8 cellular contexts compared by ENCODE assay signal in genomic region chr3:123489400-123490004, GRCh38. TPM values are rescaled to one million over a fixed set of nuclear protein-coding genes. Genes with fewer than 3 reads are reported as not detected.
DNase-seq lines count a peak whose midpoint lies in the region; ATAC-seq and TF ChIP-seq lines count a peak whose summit lies in the region.

No MANE protein-coding gene starts in this region.

- intact Hi-C loops in gastrocnemius medialis (cut with DNase I; ENCODE audit: low total_unique reads) = loop anchor here (1.0 to 2.0 kb wide), 2 partner anchors 41 to 160 kb away; partner anchors contain the start of gene ADCY5

- peaks cover 4% of the 10 kb centered on the region; the same call in 1 of the 2 replicates for H3K36me3 ChIP-seq in SJCRH30
- H3K36me3 ChIP-seq in hepatocyte (replicated peaks; ENCODE audit: insufficient read depth, low read depth) = no peaks in the 10 kb centered on the region
- peaks cover 0 to 3% of the 10 kb centered on the region in 2 donors for H3K36me3 ChIP-seq in gastrocnemius medialis

- no peak overlapping the region for H3K4me3 ChIP-seq in SJCRH30
- H3K4me3 ChIP-seq in hepatocyte = no peak overlapping the region
- no peak overlapping the region for H3K4me3 ChIP-seq in gastrocnemius medialis

- no peaks in the 10 kb centered on the region for H3K4me1 ChIP-seq in SJCRH30
- no peaks in the 10 kb centered on the region for H3K4me1 ChIP-seq in hepatocyte (ENCODE audit: insufficient read depth)
- no peaks in the 10 kb centered on the region for H3K4me1 ChIP-seq in gastrocnemius medialis

- H3K27me3 ChIP-seq in SJCRH30 (no peaks in the 10 kb centered on the region), hepatocyte (no peaks in the 10 kb centered on the region), gastrocnemius medialis (no peaks in the 10 kb centered on the region)

- TF ChIP-seq CTCF in hepatocyte (IDR thresholded peaks at IDR 0.05; ENCODE audit: poor library complexity) (peak; percentile 94), gastrocnemius medialis (IDR thresholded peaks at IDR 0.05 in 4 of 5, conservative IDR thresholded peaks at IDR 0.05 in 1 of 5) (peak; percentile 57 to 86 (median 71))

- no peak overlapping the region for H3K27ac ChIP-seq in SJCRH30
- H3K27ac ChIP-seq in hepatocyte = no peak overlapping the region
- H3K27ac ChIP-seq in gastrocnemius medialis = peak overlapping the region in 1 of 4 donors; percentile 7

- H3K4me2 ChIP-seq in hepatocyte = no peak overlapping the region

- no peak for TF ChIP-seq POLR2A in gastrocnemius medialis (IDR thresholded peaks at IDR 0.05)

- peak; percentile 66 for DNase-seq in EH (ENCODE audit: low read depth)
- DNase-seq in Kasumi-1 (lab: John Stamatoyannopoulos, UW) = peak; percentile 53 to 62
- DNase-seq in SJCRH30 = peak; percentile 52 to 75
- DNase-seq in astrocyte of the hippocampus (ENCODE audit: low read depth, low spot score) = peak; percentile 75
- peak; percentile 80 for DNase-seq in hepatocyte (ENCODE audit: low spot score)
- peak; percentile 12 to 37 for DNase-seq in gastrocnemius medialis
- no peak for DNase-seq in central memory CD4-positive, alpha-beta T cell

- no peaks in the 10 kb centered on the region for H3K9me2 ChIP-seq in hepatocyte (replicated peaks; ENCODE audit: insufficient read depth)

- no peaks in the 10 kb centered on the region for H4K20me1 ChIP-seq in hepatocyte (ENCODE audit: insufficient read depth, poor library complexity, severe bottlenecking)

- in situ Hi-C loops in gastrocnemius medialis (cut with MboI; ENCODE audit: low sequenced_read_pairs in 4 of 4) = loop anchor here (5.0 to 25.0 kb wide), 2 partner anchors 152 to 162 kb away; no protein-coding TSS in a partner anchor

- peak; percentile 72 to 77 for ATAC-seq in gastrocnemius medialis
- ATAC-seq in HG02840 (IDR thresholded peaks at IDR 0.05; ENCODE audit: low FRiP score, unreplicated experiment) = no peak

- H3K9me3 ChIP-seq in SJCRH30 (replicated peaks) (no peaks in the 10 kb centered on the region), hepatocyte (ENCODE audit: low read depth) (no peaks in the 10 kb centered on the region), gastrocnemius medialis (no peaks in the 10 kb centered on the region)

- 6% methylated on average over 8 of the region's 8 CpGs for WGBS in hepatocyte (ENCODE audit: low lambda C conversion rate, missing lambda C conversion rate)

- no peak overlapping the region for H2AFZ ChIP-seq in hepatocyte

- H3K79me2 ChIP-seq in hepatocyte = no peaks in the 10 kb centered on the region

RNA-seq across cellular contexts. Expression of gene ADCY5, which starts 40.6 kb away (rescaled TPM):
- 0.63 and 0.75 TPM in 2 replicates for total RNA-seq in SJCRH30 (2014; rRNA removed; shearing (Covaris generic))
- total RNA-seq in hepatocyte (3.1 and 5.3 TPM in 2 replicates), gastrocnemius medialis (1 to 10 TPM; 1.0 to 6.4 (median 4.3) TPM)
- 2.1 and 4.7 TPM in 2 replicates for polyA plus RNA-seq in hepatocyte
